Comparison of ENCODE assay signal across 8 cellular contexts in genomic region chr11:10930961-10931760, GRCh38.
DNase-seq lines count a peak whose midpoint lies in the region; ATAC-seq and TF ChIP-seq lines count a peak whose summit lies in the region.

No MANE protein-coding gene starts in this region.

- H3K9me3 ChIP-seq in CD8-positive, alpha-beta T cell (ENCODE audit: low read length): no peaks in the 10 kb centered on the region
- no peaks in the 10 kb centered on the region for H3K9me3 ChIP-seq in Panc1 (ENCODE audit: control insufficient read depth, insufficient read depth, low read depth, low read length)

- no peak for TF ChIP-seq CTCF in CD8-positive, alpha-beta T cell (IDR thresholded peaks at IDR 0.05)
- TF ChIP-seq CTCF in Panc1 (IDR thresholded peaks at IDR 0.05): no peak

- CTCF ChIA-PET in CD8-positive, alpha-beta T cell (lab: Charles Lee): interaction anchor here (0.6 to 4.5 kb wide), 10 partner anchors 77 to 1113 kb away, joined by 3 to 34 read pairs (median 5); no protein-coding TSS in a partner anchor
- CTCF ChIA-PET in Panc1 (lab: Charles Lee): interaction anchor here (0.6 to 2.4 kb wide), 6 partner anchors 50 to 139 kb away, joined by 3 to 13 read pairs (median 4); partner anchors contain the start of genes EIF4G2 and ZBED5

- H3K27ac ChIP-seq in CD8-positive, alpha-beta T cell (ENCODE audit: low read depth, low read length): no peak overlapping the region
- H3K27ac ChIP-seq in Panc1 (ENCODE audit: low read length): peak overlapping the region; percentile 98

- peak in 4 of 7 experiments; percentile 33 to 59 (median 42) for DNase-seq in CD8-positive, alpha-beta T cell
- no peak for DNase-seq in Panc1 (ENCODE audit: low read depth, low spot score)
- DNase-seq in activated gamma-delta T cell treated with anti-CD3 and anti-CD28 coated beads, Interleukin-2, amount 50 U/mL, for 16 hours (ENCODE audit: low read depth): peak; percentile 8
- peak; percentile 74 for DNase-seq in fibroblast of the conjunctiva (ENCODE audit: low read depth)
- DNase-seq in naive thymus-derived CD8-positive, alpha-beta T cell: peak; percentile 15 to 70 (median 40)
- peak; percentile 40 for DNase-seq in superior temporal gyrus (ENCODE audit: extremely low spot score)

- H3K4me1 Mint-ChIP-seq in CD8-positive, alpha-beta T cell (ENCODE audit: low read depth): peaks cover 20% of the 10 kb centered on the region
- H3K4me1 Mint-ChIP-seq in naive thymus-derived CD8-positive, alpha-beta T cell: peaks cover 4 to 26% (median 21%) of the 10 kb centered on the region in 4 donors

- POLR2A ChIA-PET in CD8-positive, alpha-beta T cell (lab: Charles Lee): interaction anchor here (1.0 to 1.3 kb wide), 5 partner anchors 9 to 122 kb away, joined by 3 to 5 read pairs (median 4); partner anchors contain the start of gene EIF4G2
- POLR2A ChIA-PET in Panc1 (lab: Charles Lee): interaction anchor here (0.6 to 2.3 kb wide), 9 partner anchors 24 to 734 kb away, joined by 3 to 17 read pairs (median 4); partner anchors contain the start of genes EIF4G2 and ZBED5
- POLR2A ChIA-PET in naive thymus-derived CD8-positive, alpha-beta T cell (lab: Charles Lee): interaction anchor here (1.0 to 1.9 kb wide), 5 partner anchors 73 to 910 kb away, joined by 3 to 10 read pairs (median 4); partner anchors contain the start of genes EIF4G2, USP47 and ZBED5

- no peaks in the 10 kb centered on the region for H3K9me3 Mint-ChIP-seq in CD8-positive, alpha-beta T cell
- no peaks in the 10 kb centered on the region for H3K9me3 Mint-ChIP-seq in naive thymus-derived CD8-positive, alpha-beta T cell

- intact Hi-C loops in CD8-positive, alpha-beta T cell (cut with DNase I, micrococcal nuclease): loop anchor here (2.0 to 10.0 kb wide), 6 partner anchors 74 to 1351 kb away; partner anchors contain the start of genes EIF4G2 (in 1 of the 2) and ZBED5 (in 1 of the 2)
- intact Hi-C loops in Panc1 (cut with micrococcal nuclease; ENCODE audit: unreplicated experiment): loop anchor here (5.0 kb wide), 1 partner anchor 856 kb away; no protein-coding TSS in a partner anchor

- no peak overlapping the region for H3K27ac Mint-ChIP-seq in CD8-positive, alpha-beta T cell
- peak overlapping the region in 2 of 10 donors; percentile 32 to 75 for H3K27ac Mint-ChIP-seq in naive thymus-derived CD8-positive, alpha-beta T cell

- H3K4me3 Mint-ChIP-seq in CD8-positive, alpha-beta T cell: peak overlapping the region; percentile 81
- H3K4me3 Mint-ChIP-seq in naive thymus-derived CD8-positive, alpha-beta T cell: peak overlapping the region; percentile 72 to 93 (median 86)

- H3K4me3 ChIP-seq in CD8-positive, alpha-beta T cell (ENCODE audit: low read depth, low read length): peak overlapping the region; percentile 53
- H3K4me3 ChIP-seq in Panc1 (ENCODE audit: low read depth in 2 of 2, low read length in 2 of 2): peak overlapping the region; percentile 57 to 75

- no peaks in the 10 kb centered on the region for H3K36me3 ChIP-seq in CD8-positive, alpha-beta T cell (ENCODE audit: insufficient read depth, low read length)
- H3K36me3 ChIP-seq in Panc1 (ENCODE audit: control insufficient read depth, insufficient read depth, low read length): no peaks in the 10 kb centered on the region

- BruUV-seq in Panc1 (replicated peaks; lab: Mats Ljungman, UMichigan): no TSS peak

- peak; percentile 44 for ATAC-seq in CD8-positive, alpha-beta T cell
- ATAC-seq in HG03432 (IDR thresholded peaks at IDR 0.05; ENCODE audit: unreplicated experiment) (peak; percentile 47), Panc1 (peak; percentile 79), HG03460 (IDR thresholded peaks at IDR 0.05; ENCODE audit: unreplicated experiment) (no peak)
- peak; percentile 59 to 77 for ATAC-seq in naive thymus-derived CD8-positive, alpha-beta T cell

- H3K27me3 Mint-ChIP-seq in CD8-positive, alpha-beta T cell (ENCODE audit: low read depth): peaks cover 22% of the 10 kb centered on the region
- H3K27me3 Mint-ChIP-seq in naive thymus-derived CD8-positive, alpha-beta T cell: peaks cover 17 to 44% (median 25%) of the 10 kb centered on the region in 5 donors

- no peaks in the 10 kb centered on the region for H3K36me3 Mint-ChIP-seq in CD8-positive, alpha-beta T cell
- no peaks in the 10 kb centered on the region for H3K36me3 Mint-ChIP-seq in naive thymus-derived CD8-positive, alpha-beta T cell

- H3K27me3 ChIP-seq in CD8-positive, alpha-beta T cell (ENCODE audit: insufficient read depth, low read length): peaks cover 7% of the 10 kb centered on the region
- H3K27me3 ChIP-seq in Panc1 (ENCODE audit: control insufficient read depth, insufficient read depth, low read length): no peaks in the 10 kb centered on the region

- no peaks in the 10 kb centered on the region for H3K4me1 ChIP-seq in CD8-positive, alpha-beta T cell (ENCODE audit: insufficient read depth, low read length)
- H3K4me1 ChIP-seq in Panc1 (ENCODE audit: control insufficient read depth, insufficient read depth, low read length): peaks cover 64% of the 10 kb centered on the region

- in situ Hi-C loops in Panc1 (cut with HindIII; ENCODE audit: low pct_unique_long_range_greater_than_20kb, low sequenced_read_pairs): no loop called here
